ENCODE assay signal across 12 cellular contexts in genomic region chr2:64262068-64262467, GRCh38.
A peak's percentile ranks its signal among the peaks of the same experiment; 100 is the strongest.
DNase-seq lines count a peak whose midpoint lies in the region; ATAC-seq and TF ChIP-seq lines count a peak whose summit lies in the region.
"Had no signal": no experiment of that assay in that cellular context is flagged by ENCODE, and none has a peak within 500 bp of the region (broad histone marks: within the 10 kb centered on the region; RNA-seq: fewer than 3 reads in every experiment).

No MANE protein-coding gene starts in this region.

- no peaks in the 10 kb centered on the region for H3K27me3 Mint-ChIP-seq in Caco-2 (ENCODE audit: insufficient read depth, unreplicated experiment)
- no peaks in the 10 kb centered on the region for H3K27me3 Mint-ChIP-seq in activated naive CD4-positive, alpha-beta T cell treated with anti-CD3 and anti-CD28 coated beads for 36 hours (ENCODE audit: low read depth)
- H3K27me3 Mint-ChIP-seq: activated naive CD4-positive, alpha-beta T cell treated with anti-CD3 and anti-CD28 coated beads, Interleukin-2, amount 50 U/mL, for 24 hours had no signal

- H3K27me3 ChIP-seq in Caco-2 (replicated peaks; ENCODE audit: control insufficient read depth, insufficient read depth, low read length): no peaks in the 10 kb centered on the region
- H3K27me3 ChIP-seq in esophagus squamous epithelium: no peaks in the 10 kb centered on the region
- H3K27me3 ChIP-seq in parathyroid adenoma (ENCODE audit: control insufficient read depth, insufficient read depth, low read length): no peaks in the 10 kb centered on the region

- peaks cover 31% of the 10 kb centered on the region for H3K4me1 Mint-ChIP-seq in Caco-2 (ENCODE audit: low read depth, unreplicated experiment)
- peaks cover 12% of the 10 kb centered on the region for H3K4me1 Mint-ChIP-seq in activated naive CD4-positive, alpha-beta T cell treated with anti-CD3 and anti-CD28 coated beads for 36 hours (ENCODE audit: low read depth)

- H3K27ac Mint-ChIP-seq in Caco-2 (ENCODE audit: unreplicated experiment): peak overlapping the region; percentile 74
- H3K27ac Mint-ChIP-seq in activated naive CD4-positive, alpha-beta T cell treated with anti-CD3 and anti-CD28 coated beads for 36 hours: no peak overlapping the region
- H3K27ac Mint-ChIP-seq: activated naive CD4-positive, alpha-beta T cell treated with anti-CD3 and anti-CD28 coated beads, Interleukin-2, amount 50 U/mL, for 24 hours had no signal

- DNase-seq in Caco-2 (peak; percentile 63 to 80), RKO (ENCODE audit: low spot score) (peak; percentile 43), esophagus squamous epithelium (lab: John Stamatoyannopoulos, UW) (no peak), T-helper 1 cell (no peak), islet precursor cell (no peak)
- no peak for DNase-seq in activated naive CD4-positive, alpha-beta T cell treated with anti-CD3 and anti-CD28 coated beads for 36 hours
- DNase-seq: IMR-90, NCI-H2081 treated with DMSO at 0.1 percent for 48 hours, occipital lobe had no signal

- POLR2A ChIA-PET in Caco-2 (lab: Charles Lee): interaction anchor here (0.5 kb wide), 1 partner anchor 118 kb away, joined by 3 read pairs; no protein-coding TSS in a partner anchor

- intact Hi-C loops in Caco-2 (cut with micrococcal nuclease; ENCODE audit: unreplicated experiment) (no loop called here), esophagus squamous epithelium (cut with DNase I) (no loop called here)
- intact Hi-C loops in activated naive CD4-positive, alpha-beta T cell treated with anti-CD3 and anti-CD28 coated beads for 36 hours (cut with micrococcal nuclease): no loop called here

- no peaks in the 10 kb centered on the region for H3K79me2 ChIP-seq in parathyroid adenoma

- no peak overlapping the region for H3K4me3 ChIP-seq in Caco-2 (ENCODE audit: low read depth, low read length)
- no peak overlapping the region for H3K4me3 ChIP-seq in esophagus squamous epithelium
- H3K4me3 ChIP-seq in parathyroid adenoma (ENCODE audit: low read depth, low read length): no peak overlapping the region

- H3K4me3 Mint-ChIP-seq in Caco-2 (ENCODE audit: unreplicated experiment): peak overlapping the region; percentile 48
- H3K4me3 Mint-ChIP-seq in activated naive CD4-positive, alpha-beta T cell treated with anti-CD3 and anti-CD28 coated beads for 36 hours: no peak overlapping the region
- H3K4me3 Mint-ChIP-seq: activated naive CD4-positive, alpha-beta T cell treated with anti-CD3 and anti-CD28 coated beads, Interleukin-2, amount 50 U/mL, for 24 hours had no signal

- peaks cover 30% of the 10 kb centered on the region for H3K4me1 ChIP-seq in Caco-2
- H3K4me1 ChIP-seq in esophagus squamous epithelium: peaks cover 24 to 64% (median 26%) of the 10 kb centered on the region in 3 donors
- H3K4me1 ChIP-seq in parathyroid adenoma: no peaks in the 10 kb centered on the region

- H3K36me3 ChIP-seq in Caco-2 (ENCODE audit: control insufficient read depth, insufficient read depth, low read length) (no peaks in the 10 kb centered on the region), esophagus squamous epithelium (no peaks in the 10 kb centered on the region), parathyroid adenoma (ENCODE audit: control insufficient read depth, insufficient read depth, low read length) (no peaks in the 10 kb centered on the region)

- CTCF ChIA-PET in Caco-2 (lab: Charles Lee): no interaction called here
- CTCF ChIA-PET in activated naive CD4-positive, alpha-beta T cell treated with anti-CD3 and anti-CD28 coated beads for 36 hours (lab: Charles Lee): interaction anchor here (1.1 to 1.2 kb wide), 2 partner anchors 64 to 66 kb away, joined by 3 to 6 read pairs; no protein-coding TSS in a partner anchor

- H3K36me3 Mint-ChIP-seq in Caco-2 (ENCODE audit: insufficient read depth, unreplicated experiment): no peaks in the 10 kb centered on the region
- H3K36me3 Mint-ChIP-seq in activated naive CD4-positive, alpha-beta T cell treated with anti-CD3 and anti-CD28 coated beads for 36 hours (ENCODE audit: low read depth): no peaks in the 10 kb centered on the region

- TF ChIP-seq POLR2A in esophagus squamous epithelium (IDR thresholded peaks at IDR 0.05): no peak

- H3K27ac ChIP-seq in esophagus squamous epithelium (peak overlapping the region; percentile 58 to 80 (median 74)), parathyroid adenoma (peak overlapping the region; percentile 30)

- H3K4me2 ChIP-seq in parathyroid adenoma (ENCODE audit: low read length): no peak overlapping the region

- H2AFZ ChIP-seq in parathyroid adenoma: no peak overlapping the region

- ATAC-seq in HG03097 (IDR thresholded peaks at IDR 0.05; ENCODE audit: low FRiP score, unreplicated experiment): no peak

- H3K9ac ChIP-seq in parathyroid adenoma: no peak overlapping the region

- TF ChIP-seq CTCF in Caco-2 (IDR thresholded peaks at IDR 0.05; ENCODE audit: insufficient read depth in 1 of 2, low read depth in 1 of 2, low read length in 1 of 2, severe bottlenecking in 1 of 2, unreplicated experiment in 1 of 2) (no peak), esophagus squamous epithelium (IDR thresholded peaks at IDR 0.05) (no peak), parathyroid adenoma (IDR thresholded peaks at IDR 0.05) (no peak)

- 32 to 86% methylated on average over 1 to 3 of the region's 3 CpGs for WGBS in esophagus squamous epithelium, 2 donors

- no peaks in the 10 kb centered on the region for H3K9me3 Mint-ChIP-seq in Caco-2 (ENCODE audit: unreplicated experiment)
- H3K9me3 Mint-ChIP-seq in activated naive CD4-positive, alpha-beta T cell treated with anti-CD3 and anti-CD28 coated beads for 36 hours: no peaks in the 10 kb centered on the region
- H3K9me3 Mint-ChIP-seq: activated naive CD4-positive, alpha-beta T cell treated with anti-CD3 and anti-CD28 coated beads, Interleukin-2, amount 50 U/mL, for 24 hours had no signal

- BruUV-seq in Caco-2 (replicated peaks; lab: Mats Ljungman, UMichigan): no TSS peak

- H3K9me3 ChIP-seq in Caco-2: no peaks in the 10 kb centered on the region
- H3K9me3 ChIP-seq in esophagus squamous epithelium: no peaks in the 10 kb centered on the region
- H3K9me3 ChIP-seq in parathyroid adenoma (ENCODE audit: control insufficient read depth, low read length): no peaks in the 10 kb centered on the region

Comparison
In these comparisons a context has a peak if more than half of its experiments do, and no peak if none do; other contexts are left out.
1. DNase-seq: peak in Caco-2 (2 of 2) and RKO (single experiment); none in esophagus squamous epithelium (single experiment), T-helper 1 cell (0 of 5), islet precursor cell (single experiment) and activated naive CD4-positive, alpha-beta T cell treated with anti-CD3 and anti-CD28 coated beads for 36 hours (single experiment).